ENCODE assay signal across 1 cellular context in genomic region chr6:73969982-73970960, GRCh38.
TF ChIP-seq lines count a peak whose summit lies in the region.

No MANE protein-coding gene starts in this region.

TF ChIP-seq in K562, 482 proteins besides CTCF, POLR2A, EP300 and RAD21 (continued from another document):
- TF ChIP-seq ZNF668 (CRISPR knock-in tag; IDR thresholded peaks at IDR 0.05) (no peak), FOXJ2 (tag; IDR thresholded peaks at IDR 0.05) (no peak), ZNF384 (IDR thresholded peaks at IDR 0.05; ENCODE audit: low read depth, low read length) (peak; percentile 83), MGA (IDR thresholded peaks at IDR 0.05) (no peak), SMAD3 (CRISPR knock-in tag; conservative IDR thresholded peaks at IDR 0.05) (no peak), ZBTB2 (IDR thresholded peaks at IDR 0.05) (no peak), ZNF584 (CRISPR knock-in tag; IDR thresholded peaks at IDR 0.05; ENCODE audit: low read depth) (no peak), SREBF1 (IDR thresholded peaks at IDR 0.05; ENCODE audit: borderline replicate concordance, low read depth, low read length) (no peak), ZEB2 (IDR thresholded peaks at IDR 0.05) (no peak), GATAD2B (IDR thresholded peaks at IDR 0.05; ENCODE audit: borderline replicate concordance) (no peak), TEAD1 (CRISPR knock-in tag; IDR thresholded peaks at IDR 0.05) (peak in 1 of 2 experiments; percentile 59; a peak in 1 of 4 replicates), ZNF133 (CRISPR knock-in tag; IDR thresholded peaks at IDR 0.05) (no peak), CREBBP (IDR thresholded peaks at IDR 0.05; ENCODE audit: low read depth, low read length) (no peak), ZNF699 (CRISPR knock-in tag; IDR thresholded peaks at IDR 0.05; ENCODE audit: insufficient replicate concordance) (no peak), ZKSCAN8 (CRISPR knock-in tag; IDR thresholded peaks at IDR 0.05) (no peak), TEAD4 (IDR thresholded peaks at IDR 0.05; ENCODE audit: low read length) (peak; percentile 28; the same call in 1 of the 2 replicates), TEAD4 (CRISPR knock-in tag; IDR thresholded peaks at IDR 0.05; ENCODE audit: borderline replicate concordance) (no peak), SMC3 (conservative IDR thresholded peaks at IDR 0.05; ENCODE audit: insufficient read depth, low read depth, low read length) (0 out of 2 replicates have a peak, but pooled peaks have one; percentile 16), NR2C1 (IDR thresholded peaks at IDR 0.05) (no peak), NR2C1 (tag; IDR thresholded peaks at IDR 0.05) (no peak), ELF2 (CRISPR knock-in tag; IDR thresholded peaks at IDR 0.05) (no peak), ZNF408 (CRISPR knock-in tag; IDR thresholded peaks at IDR 0.05; ENCODE audit: low read depth) (no peak)
- TF ChIP-seq, protein P1, sequence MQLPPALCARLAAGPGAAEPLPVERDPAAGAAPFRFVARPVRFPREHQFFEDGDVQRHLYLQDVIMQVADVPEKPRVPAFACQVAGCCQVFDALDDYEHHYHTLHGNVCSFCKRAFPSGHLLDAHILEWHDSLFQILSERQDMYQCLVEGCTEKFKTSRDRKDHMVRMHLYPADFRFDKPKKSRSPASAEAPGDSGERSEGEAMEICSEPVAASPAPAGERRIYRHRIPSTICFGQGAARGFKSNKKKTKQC (CRISPR knock-in tag; IDR thresholded peaks at IDR 0.05), result no peak
- TF ChIP-seq, protein P2, sequence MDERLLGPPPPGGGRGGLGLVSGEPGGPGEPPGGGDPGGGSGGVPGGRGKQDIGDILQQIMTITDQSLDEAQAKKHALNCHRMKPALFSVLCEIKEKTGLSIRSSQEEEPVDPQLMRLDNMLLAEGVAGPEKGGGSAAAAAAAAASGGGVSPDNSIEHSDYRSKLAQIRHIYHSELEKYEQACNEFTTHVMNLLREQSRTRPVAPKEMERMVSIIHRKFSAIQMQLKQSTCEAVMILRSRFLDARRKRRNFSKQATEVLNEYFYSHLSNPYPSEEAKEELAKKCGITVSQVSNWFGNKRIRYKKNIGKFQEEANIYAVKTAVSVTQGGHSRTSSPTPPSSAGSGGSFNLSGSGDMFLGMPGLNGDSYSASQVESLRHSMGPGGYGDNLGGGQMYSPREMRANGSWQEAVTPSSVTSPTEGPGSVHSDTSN (CRISPR knock-in tag; IDR thresholded peaks at IDR 0.05; ENCODE audit: low read depth), result no peak
- TF ChIP-seq, protein P2 (tag; conservative IDR thresholded peaks at IDR 0.05; ENCODE audit: low read depth), result peak; percentile 67
- TF ChIP-seq, protein P3, sequence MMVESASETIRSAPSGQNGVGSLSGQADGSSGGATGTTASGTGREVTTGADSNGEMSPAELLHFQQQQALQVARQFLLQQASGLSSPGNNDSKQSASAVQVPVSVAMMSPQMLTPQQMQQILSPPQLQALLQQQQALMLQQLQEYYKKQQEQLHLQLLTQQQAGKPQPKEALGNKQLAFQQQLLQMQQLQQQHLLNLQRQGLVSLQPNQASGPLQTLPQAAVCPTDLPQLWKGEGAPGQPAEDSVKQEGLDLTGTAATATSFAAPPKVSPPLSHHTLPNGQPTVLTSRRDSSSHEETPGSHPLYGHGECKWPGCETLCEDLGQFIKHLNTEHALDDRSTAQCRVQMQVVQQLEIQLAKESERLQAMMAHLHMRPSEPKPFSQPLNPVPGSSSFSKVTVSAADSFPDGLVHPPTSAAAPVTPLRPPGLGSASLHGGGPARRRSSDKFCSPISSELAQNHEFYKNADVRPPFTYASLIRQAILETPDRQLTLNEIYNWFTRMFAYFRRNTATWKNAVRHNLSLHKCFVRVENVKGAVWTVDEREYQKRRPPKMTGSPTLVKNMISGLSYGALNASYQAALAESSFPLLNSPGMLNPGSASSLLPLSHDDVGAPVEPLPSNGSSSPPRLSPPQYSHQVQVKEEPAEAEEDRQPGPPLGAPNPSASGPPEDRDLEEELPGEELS (CRISPR knock-in tag; IDR thresholded peaks at IDR 0.05; ENCODE audit: borderline replicate concordance), result no peak
